ENCODE assay signal across 8 cellular contexts in the genomic region with DNA sequence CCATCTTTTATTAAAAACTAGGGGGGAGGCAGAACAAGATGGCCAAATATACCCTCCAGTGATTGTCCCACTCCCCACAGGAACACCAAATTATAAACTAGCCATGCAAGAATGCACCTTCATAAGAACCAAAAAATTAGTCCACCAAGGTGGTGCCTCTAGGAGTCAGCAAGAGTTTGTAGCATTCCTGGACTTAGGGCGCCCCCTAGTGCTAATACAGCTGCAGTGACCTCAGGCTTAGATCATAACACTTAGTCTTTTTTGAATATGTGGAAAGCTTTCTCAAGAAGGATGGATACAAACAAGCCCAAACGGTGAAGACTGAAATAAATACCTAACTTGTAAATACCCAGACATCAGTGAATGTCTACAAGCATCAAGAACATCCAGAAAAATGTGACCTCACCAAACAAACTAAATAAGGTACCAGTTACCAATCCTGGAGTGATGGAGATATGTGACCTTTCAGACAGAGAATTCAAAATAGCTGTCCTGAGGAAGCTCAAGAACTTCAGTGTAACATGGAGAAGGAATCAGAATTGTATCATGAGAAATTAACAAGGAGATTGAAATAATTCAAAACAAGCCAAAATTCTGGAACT. TPM values are rescaled to one million over a fixed set of nuclear protein-coding genes. Genes with fewer than 3 reads are reported as not detected.
DNase-seq lines count a peak whose midpoint lies in the region; ATAC-seq, FAIRE-seq and TF ChIP-seq lines count a peak whose summit lies in the region.

No MANE protein-coding gene starts in this region.

- H3K36me3 Mint-ChIP-seq in chondrocyte (ENCODE audit: low read depth) = peaks cover 15% of the 10 kb centered on the region

- FAIRE-seq in GM19239 (lab: Jason Lieb, UNC) = peak; percentile 98

- peak; percentile 94 for ATAC-seq in HG03280 (IDR thresholded peaks at IDR 0.05; ENCODE audit: unreplicated experiment)
- peak; percentile 99 for ATAC-seq in left lobe of liver

- no peaks in the 10 kb centered on the region for H3K9me3 Mint-ChIP-seq in chondrocyte (ENCODE audit: low read depth)

- DNase-seq in Ammon's horn (ENCODE audit: low spot score) (peak; percentile 82), GM19239 (ENCODE audit: insufficient read length, low spot score) (peak; percentile 70), NCI-H446 treated with DMSO at 0.1 percent for 48 hours (lab: John Stamatoyannopoulos, UW) (peak; percentile 36), chondrocyte (ENCODE audit: low spot score) (no peak), left lobe of liver (ENCODE audit: low spot score) (peak; percentile 76)
- peak; percentile 72 for DNase-seq in activated CD4-positive, alpha-beta T cell treated with anti-CD3 and anti-CD28 coated beads for 1 hour
- DNase-seq in stimulated activated CD4-positive, alpha-beta T cell treated with anti-CD3 and anti-CD28 coated beads, TNF-alpha, amount 100 ng/mL, for 24 hours (ENCODE audit: low read depth in 3 of 3) = peak; percentile 54 to 78 (median 67)

- no peak overlapping the region for H3K27ac Mint-ChIP-seq in chondrocyte (ENCODE audit: unreplicated experiment)

- H3K4me3 Mint-ChIP-seq in chondrocyte (ENCODE audit: unreplicated experiment) = no peak overlapping the region

- TF ChIP-seq CTCF in chondrocyte (IDR thresholded peaks at IDR 0.05) = peak; percentile 99

- peaks cover 4% of the 10 kb centered on the region for H3K4me1 Mint-ChIP-seq in chondrocyte (ENCODE audit: low read depth)

- no peaks in the 10 kb centered on the region for H3K27me3 Mint-ChIP-seq in chondrocyte (ENCODE audit: low read depth)

RNA-seq across cellular contexts. Expression of a gene that starts 19.3 kb away (rescaled TPM):
- total RNA-seq in chondrocyte (50.6 to 82.9 TPM (median 57.8 TPM) in 3 replicates), left lobe of liver (24.0 TPM)

RNA-seq across cellular contexts. Expression of a gene that starts 19.4 kb away (rescaled TPM):
- total RNA-seq in chondrocyte = 3.3 to 5.5 TPM (median 4.5 TPM) in 3 replicates
- 6.4 TPM for total RNA-seq in left lobe of liver
